Comparison of ENCODE assay signal across 1 cellular context in genomic region chr10:122294511-122295422, GRCh38.
TF ChIP-seq lines count a peak whose summit lies in the region.

No MANE protein-coding gene starts in this region.

TF ChIP-seq in IMR-90, 13 proteins besides CTCF, POLR2A, EP300 and RAD21:
- TF ChIP-seq MAFK (IDR thresholded peaks at IDR 0.05; ENCODE audit: low read depth, low read length): no peak
- no peak for TF ChIP-seq FOS (IDR thresholded peaks at IDR 0.05; ENCODE audit: low read depth, low read length)
- no peak for TF ChIP-seq MXI1 (IDR thresholded peaks at IDR 0.05; ENCODE audit: borderline replicate concordance, low read depth, low read length)
- no peak for TF ChIP-seq ELK1 (IDR thresholded peaks at IDR 0.05; ENCODE audit: borderline replicate concordance, low read depth, low read length)
- no peak for TF ChIP-seq NFE2L2 (IDR thresholded peaks at IDR 0.05; ENCODE audit: low read depth, low read length)
- TF ChIP-seq SMC3 (IDR thresholded peaks at IDR 0.05; ENCODE audit: low read depth, low read length): no peak
- TF ChIP-seq RCOR1 (IDR thresholded peaks at IDR 0.05; ENCODE audit: insufficient replicate concordance, low read length): no peak
- no peak for TF ChIP-seq RFX5 (IDR thresholded peaks at IDR 0.05; ENCODE audit: low read depth, low read length)
- no peak for TF ChIP-seq CEBPB (IDR thresholded peaks at IDR 0.05; ENCODE audit: low read depth, low read length)
- TF ChIP-seq BHLHE40 (IDR thresholded peaks at IDR 0.05; ENCODE audit: low read depth, low read length): no peak
- TF ChIP-seq CHD1 (IDR thresholded peaks at IDR 0.05; ENCODE audit: low read depth, low read length): no peak
- no peak for TF ChIP-seq USF2 (IDR thresholded peaks at IDR 0.05; ENCODE audit: low read depth, low read length)
TF ChIP-seq in IMR-90: peak in this region for 0.
